ENCODE assay signal across 17 cellular contexts in genomic region chr7:11786186-11786585, GRCh38. TPM values are rescaled to one million over a fixed set of nuclear protein-coding genes. Genes with fewer than 3 reads are reported as not detected.
DNase-seq lines count a peak whose midpoint lies in the region; TF ChIP-seq lines count a peak whose summit lies in the region.
"Had no signal": no experiment of that assay in that cellular context is flagged by ENCODE, and none has a peak within 500 bp of the region (broad histone marks: within the 10 kb centered on the region; RNA-seq: fewer than 3 reads in every experiment).

No MANE protein-coding gene starts in this region.

- H3K27ac Mint-ChIP-seq in MCF 10A (ENCODE audit: low read depth, unreplicated experiment) (no peak overlapping the region), endothelial cell (ENCODE audit: unreplicated experiment) (no peak overlapping the region)
- H3K27ac Mint-ChIP-seq: activated naive CD8-positive, alpha-beta T cell treated with anti-CD3 and anti-CD28 coated beads for 36 hours had no signal

- no peaks in the 10 kb centered on the region for H3K4me1 ChIP-seq in breast epithelium
- H3K4me1 ChIP-seq: Caco-2, spleen had no signal

- H3K36me3 Mint-ChIP-seq in MCF 10A (ENCODE audit: insufficient read depth, unreplicated experiment) (peaks cover 4% of the 10 kb centered on the region), endothelial cell (ENCODE audit: low read depth, unreplicated experiment) (no peaks in the 10 kb centered on the region)
- H3K36me3 Mint-ChIP-seq: activated naive CD8-positive, alpha-beta T cell treated with anti-CD3 and anti-CD28 coated beads for 36 hours had no signal

- H3K9me3 ChIP-seq in breast epithelium = no peaks in the 10 kb centered on the region
- H3K9me3 ChIP-seq: Caco-2, spleen had no signal

- BruUV-seq in MCF 10A (replicated peaks; lab: Mats Ljungman, UMichigan) = no TSS peak

- POLR2A ChIA-PET in MCF 10A (lab: Yijun Ruan, JAX) = no interaction called here

- CTCF ChIA-PET in MCF 10A (lab: Yijun Ruan, JAX) = interaction anchor here (1.0 kb wide), 1 partner anchor 38 kb away, joined by 3 read pairs; no protein-coding TSS in a partner anchor

- no peak for TF ChIP-seq CTCF in MCF 10A (IDR thresholded peaks at IDR 0.05; ENCODE audit: unreplicated experiment)
- TF ChIP-seq CTCF in breast epithelium (IDR thresholded peaks at IDR 0.05) = no peak
- no peak for TF ChIP-seq CTCF in endothelial cell (IDR thresholded peaks at IDR 0.05; ENCODE audit: unreplicated experiment)

- intact Hi-C loops in MCF 10A (cut with micrococcal nuclease) = no loop called here
- intact Hi-C loops in breast epithelium (cut with DNase I; ENCODE audit: low total_unique reads) = no loop called here

- TF ChIP-seq POLR2A in breast epithelium (IDR thresholded peaks at IDR 0.05) = no peak

- H3K27ac ChIP-seq in breast epithelium = no peak overlapping the region
- H3K27ac ChIP-seq: GM23248, spleen, VCaP had no signal

- H3K36me3 ChIP-seq in breast epithelium = no peaks in the 10 kb centered on the region
- H3K36me3 ChIP-seq: spleen had no signal

- H3K4me1 Mint-ChIP-seq in MCF 10A (ENCODE audit: insufficient read depth, unreplicated experiment) = no peaks in the 10 kb centered on the region
- H3K4me1 Mint-ChIP-seq in endothelial cell (ENCODE audit: unreplicated experiment) = peaks cover 5% of the 10 kb centered on the region
- H3K4me1 Mint-ChIP-seq: activated naive CD8-positive, alpha-beta T cell treated with anti-CD3 and anti-CD28 coated beads for 36 hours had no signal

- H3K4me3 Mint-ChIP-seq in MCF 10A (ENCODE audit: unreplicated experiment) (no peak overlapping the region), endothelial cell (ENCODE audit: unreplicated experiment) (no peak overlapping the region)
- H3K4me3 Mint-ChIP-seq: activated naive CD8-positive, alpha-beta T cell treated with anti-CD3 and anti-CD28 coated beads for 36 hours had no signal

- H3K27me3 Mint-ChIP-seq in MCF 10A (ENCODE audit: insufficient read depth, unreplicated experiment) (peaks cover 24% of the 10 kb centered on the region), endothelial cell (ENCODE audit: unreplicated experiment) (peaks cover under 1% of the 10 kb centered on the region)
- H3K27me3 Mint-ChIP-seq: activated naive CD8-positive, alpha-beta T cell treated with anti-CD3 and anti-CD28 coated beads for 36 hours had no signal

- no peaks in the 10 kb centered on the region for H3K27me3 ChIP-seq in breast epithelium
- H3K27me3 ChIP-seq: spleen had no signal

- no peak overlapping the region for H3K4me3 ChIP-seq in breast epithelium
- H3K4me3 ChIP-seq: GM23248, lung, spleen had no signal

- DNase-seq in MCF 10A (ENCODE audit: unreplicated experiment) = peak; percentile 26
- DNase-seq in breast epithelium (ENCODE audit: low spot score in 2 of 2) = no peak
- peak; percentile 27 for DNase-seq in brain pericyte (ENCODE audit: low read depth, low spot score)
- peak; percentile 45 for DNase-seq in iris pigment epithelial cell (ENCODE audit: low read depth)
- no peak for DNase-seq in ecto neural progenitor cell (ENCODE audit: low spot score)
- no peak for DNase-seq in cerebellar cortex (ENCODE audit: low spot score)
- DNase-seq in endothelial cell (ENCODE audit: low spot score) = no peak
- DNase-seq in activated gamma-delta T cell treated with Interleukin-2 at 50 U/mL for 16 hours = no peak
- DNase-seq: activated CD8-positive, alpha-beta memory T cell treated with anti-CD3 and anti-CD28 coated beads, Interleukin-2, amount 50 U/mL, for 4 hours; activated naive CD8-positive, alpha-beta T cell treated with anti-CD3 and anti-CD28 coated beads for 36 hours; Caco-2; GM23248; NCI-H1105; occipital lobe; spleen had no signal

- H3K9me3 Mint-ChIP-seq in MCF 10A (ENCODE audit: unreplicated experiment) = no peaks in the 10 kb centered on the region
- H3K9me3 Mint-ChIP-seq in endothelial cell (ENCODE audit: unreplicated experiment) = no peaks in the 10 kb centered on the region
- H3K9me3 Mint-ChIP-seq: activated naive CD8-positive, alpha-beta T cell treated with anti-CD3 and anti-CD28 coated beads for 36 hours had no signal

RNA-seq across cellular contexts. Expression of gene THSD7A, which starts 45.8 kb away (rescaled TPM):
- not detected in 2 replicates for total RNA-seq in MCF 10A (2022)
- total RNA-seq in breast epithelium = 1 to 10 TPM; 4.0 to 6.9 (median 4.4) TPM
- total RNA-seq in endothelial cell (ENCODE audit: unreplicated experiment) = 28.7 TPM
- total RNA-seq: activated naive CD8-positive, alpha-beta T cell treated with anti-CD3 and anti-CD28 coated beads for 36 hours; GM23248 had no signal

Comparison
In these comparisons a context has a peak if more than half of its experiments do, and no peak if none do; other contexts are left out.
1. DNase-seq: peak in MCF 10A (single experiment), brain pericyte (single experiment) and iris pigment epithelial cell (single experiment); none in breast epithelium (0 of 2), ecto neural progenitor cell (single experiment), cerebellar cortex (single experiment), endothelial cell (single experiment) and activated gamma-delta T cell treated with Interleukin-2 at 50 U/mL for 16 hours (single experiment).